In the genomic region with DNA sequence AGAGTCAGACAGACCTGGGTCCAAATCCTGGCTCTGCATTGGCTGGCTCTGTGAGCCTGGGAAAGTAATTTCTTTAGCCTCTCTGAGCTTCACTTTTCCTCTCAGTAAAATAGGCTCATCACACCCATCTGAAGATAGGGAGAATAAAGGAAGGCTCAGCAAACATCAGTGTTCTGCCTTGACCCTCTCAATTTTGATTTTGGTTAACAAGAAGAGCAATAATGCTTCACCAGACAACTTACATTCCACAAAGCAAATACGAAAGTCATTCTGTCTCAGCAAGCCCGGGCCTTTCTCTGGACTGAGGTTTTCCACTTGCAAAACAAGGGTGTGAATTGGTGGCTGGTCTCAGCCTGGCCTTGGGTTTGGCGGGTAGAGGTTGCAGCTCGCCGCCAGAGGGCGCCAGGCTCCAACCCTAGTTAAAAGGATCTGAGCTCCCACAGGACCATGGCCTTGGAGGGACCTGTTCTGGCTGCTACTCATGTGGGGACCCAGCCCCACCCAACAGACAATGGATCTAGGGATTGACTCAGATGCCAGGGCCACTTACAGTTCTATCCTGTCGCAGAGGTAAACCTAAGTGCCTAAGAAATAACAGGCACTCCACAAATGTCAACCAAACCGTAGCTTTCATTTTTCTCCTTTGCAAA, we compare ENCODE assay signal across 8 cellular contexts. TPM values are rescaled to one million over a fixed set of nuclear protein-coding genes. Genes with fewer than 3 reads are reported as not detected.
DNase-seq lines count a peak whose midpoint lies in the region; ATAC-seq and TF ChIP-seq lines count a peak whose summit lies in the region.

No MANE protein-coding gene starts in this region.

- H3K36me3 ChIP-seq in HUES48 (ENCODE audit: control insufficient read depth, insufficient read depth, low read length): no peaks in the 10 kb centered on the region
- no peaks in the 10 kb centered on the region for H3K36me3 ChIP-seq in OCI-LY7 (ENCODE audit: insufficient read depth, low read length)

- no peak overlapping the region for H3K9ac ChIP-seq in HUES48 (ENCODE audit: low read depth, low read length)

- no peak overlapping the region for H3K4me3 ChIP-seq in HUES48 (ENCODE audit: low read depth, low read length)
- no peak overlapping the region for H3K4me3 ChIP-seq in OCI-LY7 (ENCODE audit: low read depth, low read length, poor library complexity, severe bottlenecking)

- ATAC-seq in GM21390 (IDR thresholded peaks at IDR 0.05; ENCODE audit: unreplicated experiment): no peak

- no peaks in the 10 kb centered on the region for H4K20me1 ChIP-seq in OCI-LY7 (ENCODE audit: insufficient read depth, low read length)

- CTCF ChIA-PET in OCI-LY7 (lab: Charles Lee; ENCODE audit: unreplicated experiment): no interaction called here

- H3K27me3 ChIP-seq in HUES48 (ENCODE audit: control insufficient read depth, insufficient read depth, low read length): peaks cover 14% of the 10 kb centered on the region

- H3K4me2 ChIP-seq in OCI-LY7 (ENCODE audit: low read length): no peak overlapping the region

- TF ChIP-seq CTCF in OCI-LY7 (conservative IDR thresholded peaks at IDR 0.05; ENCODE audit: low read length): peak; percentile 98

- intact Hi-C loops in OCI-LY7 (cut with micrococcal nuclease; ENCODE audit: unreplicated experiment): loop anchor here (1.0 to 5.0 kb wide), 4 partner anchors 51 to 225 kb away; no protein-coding TSS in a partner anchor

- H3K79me2 ChIP-seq in OCI-LY7 (ENCODE audit: insufficient read depth, low read depth, low read length): no peaks in the 10 kb centered on the region

- H2AFZ ChIP-seq in OCI-LY7 (ENCODE audit: low read length): no peak overlapping the region

- POLR2A ChIA-PET in OCI-LY7 (lab: Charles Lee): no interaction called here

- no peaks in the 10 kb centered on the region for H3K9me3 ChIP-seq in HUES48 (ENCODE audit: control insufficient read depth, insufficient read depth, low read length)
- H3K9me3 ChIP-seq in OCI-LY7 (ENCODE audit: low read length): no peaks in the 10 kb centered on the region

- peak overlapping the region; percentile 26 for H3K27ac ChIP-seq in HUES48 (ENCODE audit: low read depth, low read length)
- H3K27ac ChIP-seq in OCI-LY7 (ENCODE audit: low read depth, low read length, poor library complexity, severe bottlenecking): no peak overlapping the region
- H3K27ac ChIP-seq in epithelial cell of prostate: no peak overlapping the region

- H3K9me2 ChIP-seq in OCI-LY7 (ENCODE audit: insufficient read depth, low read length): no peaks in the 10 kb centered on the region

- H3K4me1 ChIP-seq in HUES48 (ENCODE audit: control insufficient read depth, insufficient read depth, low read length) (no peaks in the 10 kb centered on the region; the same call in 1 of the 2 replicates), OCI-LY7 (ENCODE audit: insufficient read depth, low read length, poor library complexity, severe bottlenecking) (no peaks in the 10 kb centered on the region)

- no TSS peak for BruUV-seq in OCI-LY7 (replicated peaks; lab: Mats Ljungman, UMichigan)

- DNase-seq in DMS79 (lab: John Stamatoyannopoulos, UW) (peak; percentile 23), OCI-LY7 (ENCODE audit: low spot score) (peak; percentile 82), epithelial cell of prostate (ENCODE audit: low read depth, low spot score) (peak; percentile 18), myocyte (ENCODE audit: low read depth) (peak; percentile 80)
- peak; percentile 94 for DNase-seq in activated CD8-positive, alpha-beta memory T cell treated with anti-CD3 and anti-CD28 coated beads, Interleukin-2, amount 50 U/mL, for 48 hours
- DNase-seq in stimulated activated CD8-positive, alpha-beta memory T cell treated with anti-CD3 and anti-CD28 coated beads, Interleukin-7, amount 100 ng/mL, for 1 hour (ENCODE audit: low read depth in 2 of 2): peak; percentile 50 to 71

RNA-seq across cellular contexts. Expression of gene PPY, which starts 1.6 kb away (rescaled TPM):
- not detected in 2 replicates for total RNA-seq in OCI-LY7 (2014; rRNA removed; shearing (Covaris generic))
- total RNA-seq in OCI-LY7 (2022): not detected in 2 replicates
- not detected in 2 replicates for total RNA-seq in myocyte
- polyA plus RNA-seq in myocyte (2012): not detected

RNA-seq across cellular contexts. Expression of gene PYY, which starts 9.8 kb away (rescaled TPM):
- not detected in 2 replicates for total RNA-seq in OCI-LY7 (2014; rRNA removed; shearing (Covaris generic))
- not detected in 2 replicates for total RNA-seq in OCI-LY7 (2022)
- total RNA-seq in myocyte: 0.19 TPM in 1 of 2 replicates, not detected in the other
- polyA plus RNA-seq in myocyte (2012): not detected

RNA-seq across cellular contexts. Expression of gene MPP2, which starts 36.6 kb away (rescaled TPM):
- total RNA-seq in OCI-LY7 (2014; rRNA removed; shearing (Covaris generic)): 0.16 and 0.39 TPM in 2 replicates
- total RNA-seq in OCI-LY7 (2022) (0.63 and 0.67 TPM in 2 replicates), myocyte (0.96 and 2.3 TPM in 2 replicates)
- polyA plus RNA-seq in myocyte (2012): 5.8 TPM

Comparison
In these comparisons a context has a peak if more than half of its experiments do, and no peak if none do; other contexts are left out.
1. DNase-seq: peak in every context shown above with its lines; median percentile 94 in activated CD8-positive, alpha-beta memory T cell treated with anti-CD3 and anti-CD28 coated beads, Interleukin-2, amount 50 U/mL, for 48 hours; 82 in OCI-LY7; 80 in myocyte; 60 in stimulated activated CD8-positive, alpha-beta memory T cell treated with anti-CD3 and anti-CD28 coated beads, Interleukin-7, amount 100 ng/mL, for 1 hour; 23 in DMS79; 18 in epithelial cell of prostate.